Comparison of ENCODE assay signal across 17 cellular contexts in genomic region chr10:132932461-132933307, GRCh38. TPM values are rescaled to one million over a fixed set of nuclear protein-coding genes. Genes with fewer than 3 reads are reported as not detected.
DNase-seq lines count a peak whose midpoint lies in the region; FAIRE-seq and TF ChIP-seq lines count a peak whose summit lies in the region.
"Had no signal": no experiment of that assay in that cellular context is flagged by ENCODE, and none has a peak within 500 bp of the region (broad histone marks: within the 10 kb centered on the region; RNA-seq: fewer than 3 reads in every experiment).

No MANE protein-coding gene starts in this region.

- peaks cover 24% of the 10 kb centered on the region for H3K4me1 Mint-ChIP-seq in activated naive CD8-positive, alpha-beta T cell treated with anti-CD3 and anti-CD28 coated beads for 36 hours
- H3K4me1 Mint-ChIP-seq in nephron progenitor cell = peaks cover 21% of the 10 kb centered on the region

- H3K27ac Mint-ChIP-seq in activated naive CD8-positive, alpha-beta T cell treated with anti-CD3 and anti-CD28 coated beads for 36 hours = peak overlapping the region; percentile 89
- H3K27ac Mint-ChIP-seq in nephron progenitor cell = peak overlapping the region; percentile 97

- no peaks in the 10 kb centered on the region for H3K9me3 ChIP-seq in MM.1S (replicated peaks; ENCODE audit: insufficient read depth, low read length)

- peaks cover 4% of the 10 kb centered on the region for H3K27me3 Mint-ChIP-seq in activated naive CD8-positive, alpha-beta T cell treated with anti-CD3 and anti-CD28 coated beads for 36 hours
- peaks cover 7% of the 10 kb centered on the region for H3K27me3 Mint-ChIP-seq in nephron progenitor cell (ENCODE audit: low read depth, poor library complexity)

- H3K79me2 ChIP-seq in MM.1S (ENCODE audit: low read length) = no peaks in the 10 kb centered on the region
- H3K79me2 ChIP-seq: parathyroid adenoma had no signal

- peak overlapping the region; percentile 42 for H3K4me3 Mint-ChIP-seq in activated naive CD8-positive, alpha-beta T cell treated with anti-CD3 and anti-CD28 coated beads for 36 hours
- H3K4me3 Mint-ChIP-seq in nephron progenitor cell = no peak overlapping the region

- H3K36me3 ChIP-seq in MM.1S (replicated peaks; ENCODE audit: insufficient read depth, low read length) = no peaks in the 10 kb centered on the region

- no peaks in the 10 kb centered on the region for H4K20me1 ChIP-seq in MM.1S (ENCODE audit: insufficient read depth, low read length)

- H3K4me1 ChIP-seq in MM.1S (ENCODE audit: low read length) = no peaks in the 10 kb centered on the region
- H3K4me1 ChIP-seq: parathyroid adenoma had no signal

- no peak for FAIRE-seq in H54 (lab: Jason Lieb, UNC)

- H3K27ac ChIP-seq in MM.1S (ENCODE audit: low read length) = no peak overlapping the region
- H3K27ac ChIP-seq: parathyroid adenoma, RWPE1 had no signal

- no peak overlapping the region for H3K4me2 ChIP-seq in MM.1S (ENCODE audit: low read depth, low read length)

- H3K36me3 Mint-ChIP-seq in activated naive CD8-positive, alpha-beta T cell treated with anti-CD3 and anti-CD28 coated beads for 36 hours = peaks cover 7% of the 10 kb centered on the region
- H3K36me3 Mint-ChIP-seq in nephron progenitor cell (ENCODE audit: low read depth) = no peaks in the 10 kb centered on the region

- no peaks in the 10 kb centered on the region for H3F3A ChIP-seq in MM.1S (ENCODE audit: insufficient read depth, low read length)

- H3K9ac ChIP-seq in MM.1S (ENCODE audit: low read length) = no peak overlapping the region
- H3K9ac ChIP-seq: parathyroid adenoma had no signal

- H3K27me3 ChIP-seq in MM.1S (replicated peaks; ENCODE audit: insufficient read depth, low read length) = peaks cover 55% of the 10 kb centered on the region

- H3K4me3 ChIP-seq in MM.1S (ENCODE audit: low read length) = no peak overlapping the region

- TF ChIP-seq CTCF in nephron progenitor cell (IDR thresholded peaks at IDR 0.05) (no peak), MM.1S (IDR thresholded peaks at IDR 0.05; ENCODE audit: low read length) (no peak)

- peaks cover 2% of the 10 kb centered on the region for H3K9me3 Mint-ChIP-seq in activated naive CD8-positive, alpha-beta T cell treated with anti-CD3 and anti-CD28 coated beads for 36 hours
- H3K9me3 Mint-ChIP-seq in nephron progenitor cell = no peaks in the 10 kb centered on the region

- no peak for TF ChIP-seq POLR2A in H54 (IDR thresholded peaks at IDR 0.05; ENCODE audit: low read depth, low read length)

- no peaks in the 10 kb centered on the region for H3K9me2 ChIP-seq in MM.1S (replicated peaks; ENCODE audit: insufficient read depth, low read length)

- H2AFZ ChIP-seq in MM.1S (ENCODE audit: low read length) = no peak overlapping the region
- H2AFZ ChIP-seq: parathyroid adenoma had no signal

- DNase-seq in AML-193 (lab: John Stamatoyannopoulos, UW) (peak; percentile 1 to 7), GDM1 (lab: John Stamatoyannopoulos, UW) (peak; percentile 87), nephron progenitor cell (no peak), MM.1S (no peak), NOMO-1 treated with DMSO at 0.1 percent for 48 hours (lab: John Stamatoyannopoulos, UW; ENCODE audit: unreplicated experiment) (no peak), medulla oblongata (ENCODE audit: extremely low spot score) (no peak), H54 (ENCODE audit: insufficient read length, low spot score) (no peak)
- no peak for DNase-seq in activated naive CD8-positive, alpha-beta T cell treated with anti-CD3 and anti-CD28 coated beads for 36 hours
- DNase-seq: activated CD4-positive, alpha-beta T cell treated with anti-CD3 and anti-CD28 coated beads for 1 hour; activated effector memory CD4-positive, alpha-beta T cell treated with Interleukin-2 at 50 U/mL for 16 hours; C1 segment of cervical spinal cord; NCI-H1694; NCI-H748 treated with DMSO at 0.1 percent for 48 hours; T-helper 1 cell had no signal

RNA-seq across cellular contexts. Expression of gene CFAP46, which starts 9.7 kb away (rescaled TPM):
- 1 to 10 TPM; 1.1 to 1.5 TPM for total RNA-seq in activated naive CD8-positive, alpha-beta T cell treated with anti-CD3 and anti-CD28 coated beads for 36 hours
- total RNA-seq: mesenteric fat pad had no signal

Comparison
In these comparisons a context has a peak if more than half of its experiments do, and no peak if none do; other contexts are left out.
1. DNase-seq: peak in AML-193 (2 of 2) and GDM1 (single experiment); none in activated naive CD8-positive, alpha-beta T cell treated with anti-CD3 and anti-CD28 coated beads for 36 hours (single experiment), nephron progenitor cell (single experiment), MM.1S (single experiment), NOMO-1 treated with DMSO at 0.1 percent for 48 hours (single experiment), medulla oblongata (single experiment) and H54 (single experiment).